28 cellular contexts compared by ENCODE assay signal in the genomic region with DNA sequence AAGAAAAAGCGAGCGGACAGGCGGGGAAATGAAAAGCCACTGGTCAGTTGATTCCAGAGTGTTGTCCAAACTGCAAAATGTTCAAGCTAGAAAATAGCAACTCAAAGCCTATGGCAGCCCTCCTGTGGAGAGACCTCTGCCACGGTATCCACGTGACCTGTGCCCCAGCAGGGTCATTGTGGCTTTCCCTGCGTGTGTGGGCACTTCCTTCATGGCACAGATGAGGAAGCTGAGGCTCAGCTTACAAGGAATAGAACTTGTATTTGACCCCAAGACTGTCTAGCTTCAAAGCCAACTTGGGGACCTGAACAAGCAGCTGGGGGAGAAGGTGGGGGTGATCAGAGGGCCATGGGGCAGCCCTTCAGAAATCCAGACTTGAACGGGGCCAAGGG. TPM values are rescaled to one million over a fixed set of nuclear protein-coding genes. Genes with fewer than 3 reads are reported as not detected.
A peak's percentile ranks its signal among the peaks of the same experiment; 100 is the strongest.
DNase-seq lines count a peak whose midpoint lies in the region; ATAC-seq and TF ChIP-seq lines count a peak whose summit lies in the region.
"Had no signal": no experiment of that assay in that cellular context is flagged by ENCODE, and none has a peak within 500 bp of the region (broad histone marks: within the 10 kb centered on the region; RNA-seq: fewer than 3 reads in every experiment).

No MANE protein-coding gene starts in this region.

- POLR2A ChIA-PET in SK-N-SH (lab: Yijun Ruan, JAX): interaction anchor here (1.0 to 1.6 kb wide), 5 partner anchors 9 to 15 kb away, joined by 3 to 10 read pairs (median 4); a partner anchor contains a TSS

- H4K20me1 ChIP-seq in SK-N-SH (ENCODE audit: insufficient read depth): no peaks in the 10 kb centered on the region

- no peak overlapping the region for H2AFZ ChIP-seq in SK-N-SH (ENCODE audit: low read depth)

- no peaks in the 10 kb centered on the region for H3K79me2 ChIP-seq in SK-N-SH (ENCODE audit: insufficient read depth)

- no peak overlapping the region for H3K4me3 Mint-ChIP-seq in T-helper 17 cell
- H3K4me3 Mint-ChIP-seq: activated CD4-positive, alpha-beta memory T cell treated with anti-CD3 and anti-CD28 coated beads, Interleukin-2, amount 10 ng/mL, durations not matched to agents 7 days and 5 days; B cell; effector memory CD8-positive, alpha-beta T cell; H9; stimulated activated memory B cell treated with anti-CD40 and anti-IgM and Interleukin-4, amounts not matched to agents 10 μg/mL and 1 μg/mL and 100 μg/mL, for 72 hours had no signal

- H3K9me3 ChIP-seq in SK-N-SH (no peaks in the 10 kb centered on the region), T-helper 17 cell (ENCODE audit: control insufficient read depth, low read length, poor library complexity, severe bottlenecking) (no peaks in the 10 kb centered on the region), lower lobe of right lung (no peaks in the 10 kb centered on the region)
- H3K9me3 ChIP-seq: gastrocnemius medialis, suprapubic skin had no signal

- H3K9me2 ChIP-seq in SK-N-SH: no peaks in the 10 kb centered on the region

- no peak overlapping the region for H3K4me2 ChIP-seq in SK-N-SH
- H3K4me2 ChIP-seq: KMS-11 had no signal

- no peaks in the 10 kb centered on the region for H3F3A ChIP-seq in SK-N-SH (replicated peaks; ENCODE audit: insufficient read depth)

- TF ChIP-seq CTCF in SK-N-SH (IDR thresholded peaks at IDR 0.05) (no peak), lower lobe of right lung (IDR thresholded peaks at IDR 0.05) (no peak), GM10266 (IDR thresholded peaks at IDR 0.05; ENCODE audit: control insufficient read depth, insufficient read depth, low read depth, missing control alignments) (no peak)

- H3K27me3 ChIP-seq in SK-N-SH (ENCODE audit: insufficient read depth): no peaks in the 10 kb centered on the region
- H3K27me3 ChIP-seq in lower lobe of right lung (ENCODE audit: low read depth): no peaks in the 10 kb centered on the region
- H3K27me3 ChIP-seq: brain microvascular endothelial cell, gastrocnemius medialis, suprapubic skin had no signal

- peaks cover 15% of the 10 kb centered on the region for H3K27me3 Mint-ChIP-seq in T-helper 17 cell
- H3K27me3 Mint-ChIP-seq: activated CD4-positive, alpha-beta memory T cell treated with anti-CD3 and anti-CD28 coated beads, Interleukin-2, amount 10 ng/mL, durations not matched to agents 7 days and 5 days had no signal

- CTCF ChIA-PET in SK-N-SH (lab: Yijun Ruan, JAX): interaction anchor here (0.5 to 17.4 kb wide), 7 partner anchors 10 to 142 kb away, joined by 3 to 211 read pairs (median 6); a partner anchor contains a TSS

- peaks cover 3% of the 10 kb centered on the region for H3K4me1 Mint-ChIP-seq in T-helper 17 cell
- H3K4me1 Mint-ChIP-seq: activated CD4-positive, alpha-beta memory T cell treated with anti-CD3 and anti-CD28 coated beads, Interleukin-2, amount 10 ng/mL, durations not matched to agents 7 days and 5 days; B cell had no signal

- H3K36me3 ChIP-seq in SK-N-SH (replicated peaks in 1 of 2; ENCODE audit: control insufficient read depth in 1 of 2, insufficient read depth in 2 of 2, low read length in 1 of 2) (no peaks in the 10 kb centered on the region), lower lobe of right lung (no peaks in the 10 kb centered on the region)
- H3K36me3 ChIP-seq: brain microvascular endothelial cell, gastrocnemius medialis, suprapubic skin had no signal

- H3K27ac Mint-ChIP-seq in T-helper 17 cell: peak overlapping the region; percentile 54
- H3K27ac Mint-ChIP-seq: activated CD4-positive, alpha-beta memory T cell treated with anti-CD3 and anti-CD28 coated beads, Interleukin-2, amount 10 ng/mL, durations not matched to agents 7 days and 5 days; B cell; effector memory CD8-positive, alpha-beta T cell; stimulated activated memory B cell treated with anti-CD40 and anti-IgM and Interleukin-4, amounts not matched to agents 10 μg/mL and 1 μg/mL and 100 μg/mL, for 72 hours had no signal

- WGBS in SK-N-SH (ENCODE audit: low lambda C conversion rate): 81% methylated on average over 4 of the region's 7 CpGs

- no peaks in the 10 kb centered on the region for H3K36me3 Mint-ChIP-seq in T-helper 17 cell (ENCODE audit: low read depth)
- H3K36me3 Mint-ChIP-seq: stimulated activated memory B cell treated with anti-CD40 and anti-IgM and Interleukin-4, amounts not matched to agents 10 μg/mL and 1 μg/mL and 100 μg/mL, for 72 hours had no signal

- H3K4me3 ChIP-seq in SK-N-SH (ENCODE audit: low read depth in 2 of 2, low read length in 1 of 2) (no peak overlapping the region), lower lobe of right lung (no peak overlapping the region)
- H3K4me3 ChIP-seq: gastrocnemius medialis, suprapubic skin had no signal

- DNase-seq in SK-N-SH (peak; percentile 24), T-helper 17 cell (no peak), lower lobe of right lung (no peak), activated gamma-delta T cell (lab: John Stamatoyannopoulos, UW) (no peak), SW 1271 (lab: John Stamatoyannopoulos, UW) (no peak), GM10266 (ENCODE audit: extremely low spot score) (no peak)
- DNase-seq: activated CD4-positive, alpha-beta memory T cell treated with anti-CD3 and anti-CD28 coated beads, Interleukin-2, amount 10 ng/mL, durations not matched to agents 7 days and 5 days; activated CD4-positive, CD25-positive, alpha-beta regulatory T cell; activated gamma-delta T cell treated with Interleukin-2 at 50 U/mL for 16 hours; brain microvascular endothelial cell; Calu3; effector memory CD8-positive, alpha-beta T cell; gastrocnemius medialis; H9; NCI-H1930; NCI-H82; PC-3; SIG-M5; small intestine; T-helper 2 cell had no signal

- H3K27ac ChIP-seq in SK-N-SH (ENCODE audit: low read depth in 2 of 2, low read length in 1 of 2) (peak overlapping the region in 1 of 2 experiments; percentile 93; a peak in 2 of 4 replicates), lower lobe of right lung (no peak overlapping the region)
- H3K27ac ChIP-seq: brain microvascular endothelial cell, gastrocnemius medialis, KMS-11, suprapubic skin had no signal

- TF ChIP-seq EP300 in SK-N-SH (IDR thresholded peaks at IDR 0.05; ENCODE audit: borderline replicate concordance in 1 of 2, low read depth in 1 of 2, low read length in 1 of 2): no peak

- intact Hi-C loops in lower lobe of right lung (cut with DNase I): no loop called here

- H3K4me1 ChIP-seq in SK-N-SH (ENCODE audit: control insufficient read depth in 1 of 2, insufficient read depth in 2 of 2, low read depth in 1 of 2, low read length in 1 of 2): peaks cover 0 to 89% of the 10 kb centered on the region in 2 experiments; a peak in 2 of 4 replicates
- H3K4me1 ChIP-seq in lower lobe of right lung: peaks cover 10% of the 10 kb centered on the region

- ATAC-seq in SK-N-SH treated with all-trans-retinoic acid at 6 μM for 48 hours: no peak
- no peak for ATAC-seq in T-helper 17 cell
- ATAC-seq in lower lobe of right lung: peak; percentile 36 to 41
- no peak for ATAC-seq in GM18520 (IDR thresholded peaks at IDR 0.05; ENCODE audit: unreplicated experiment)
- ATAC-seq: effector memory CD8-positive, alpha-beta T cell; esophagus mucosa; PC-3; stimulated activated memory B cell treated with anti-CD40 and anti-IgM and Interleukin-4, amounts not matched to agents 10 μg/mL and 1 μg/mL and 100 μg/mL, for 72 hours had no signal

- H3K9ac ChIP-seq in SK-N-SH: no peak overlapping the region
- H3K9ac ChIP-seq: KMS-11 had no signal

- no peak for TF ChIP-seq RAD21 in SK-N-SH (IDR thresholded peaks at IDR 0.05; ENCODE audit: low read length)

TF ChIP-seq in SK-N-SH, 30 proteins besides CTCF, POLR2A, EP300 and RAD21 (continues in another document):
- TF ChIP-seq, protein P1, sequence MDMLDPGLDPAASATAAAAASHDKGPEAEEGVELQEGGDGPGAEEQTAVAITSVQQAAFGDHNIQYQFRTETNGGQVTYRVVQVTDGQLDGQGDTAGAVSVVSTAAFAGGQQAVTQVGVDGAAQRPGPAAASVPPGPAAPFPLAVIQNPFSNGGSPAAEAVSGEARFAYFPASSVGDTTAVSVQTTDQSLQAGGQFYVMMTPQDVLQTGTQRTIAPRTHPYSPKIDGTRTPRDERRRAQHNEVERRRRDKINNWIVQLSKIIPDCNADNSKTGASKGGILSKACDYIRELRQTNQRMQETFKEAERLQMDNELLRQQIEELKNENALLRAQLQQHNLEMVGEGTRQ (IDR thresholded peaks at IDR 0.05; ENCODE audit: borderline replicate concordance, low read depth, low read length): no peak

TF ChIP-seq in SK-N-SH treated with all-trans-retinoic acid at 6 μM for 48 hours, 23 proteins besides CTCF, POLR2A, EP300 and RAD21 (continues in another document):
- TF ChIP-seq ZFP3 (CRISPR knock-in tag; IDR thresholded peaks at IDR 0.05) (no peak), ISL1 (CRISPR knock-in tag; IDR thresholded peaks at IDR 0.05) (no peak), SNAI2 (CRISPR knock-in tag; IDR thresholded peaks at IDR 0.05) (no peak), ZFP30 (CRISPR knock-in tag; IDR thresholded peaks at IDR 0.05) (no peak), BACH2 (CRISPR knock-in tag; IDR thresholded peaks at IDR 0.05; ENCODE audit: borderline replicate concordance) (no peak), ZC3H10 (CRISPR knock-in tag; IDR thresholded peaks at IDR 0.05) (no peak)

RNA-seq across cellular contexts. Expression of a gene that starts 15.6 kb away (rescaled TPM):
- polyA plus RNA-seq in SK-N-SH (2012; rRNA removed): 14.7 and 14.9 TPM in 2 replicates
- polyA plus RNA-seq in SK-N-SH (2012; cell fraction: cytosol; rRNA removed): 3.4 and 5.7 TPM in 2 replicates
- polyA plus RNA-seq in SK-N-SH (2012; cell fraction: nucleus; rRNA removed): 86.5 and 98.6 TPM in 2 replicates
- total RNA-seq in T-helper 17 cell: 10 to 100 TPM; 10.8 to 12.8 TPM
- 9.5 TPM for total RNA-seq in lower lobe of right lung

RNA-seq across cellular contexts. Expression of a gene that starts 41.1 kb away (rescaled TPM):
- polyA plus RNA-seq in SK-N-SH (2012; rRNA removed): 20.8 TPM in 2 replicates
- polyA plus RNA-seq in SK-N-SH (2012; cell fraction: cytosol; rRNA removed): 2.6 and 5.2 TPM in 2 replicates
- 170 and 223 TPM in 2 replicates for polyA plus RNA-seq in SK-N-SH (2012; cell fraction: nucleus; rRNA removed)
- 100 to 1,000 TPM; 393 to 433 TPM for total RNA-seq in T-helper 17 cell
- total RNA-seq in lower lobe of right lung: 8.2 TPM

RNA-seq across cellular contexts. Expression of a gene that starts 47.3 kb away (rescaled TPM):
- polyA plus RNA-seq in SK-N-SH (2012; rRNA removed): 7.1 and 7.9 TPM in 2 replicates
- 7.0 and 7.7 TPM in 2 replicates for polyA plus RNA-seq in SK-N-SH (2012; cell fraction: cytosol; rRNA removed)
- polyA plus RNA-seq in SK-N-SH (2012; cell fraction: nucleus; rRNA removed): 12.4 and 18.8 TPM in 2 replicates
- total RNA-seq in T-helper 17 cell: 10 to 100 TPM; 62.3 to 77.7 TPM
- 19.4 TPM for total RNA-seq in lower lobe of right lung

RNA-seq across cellular contexts. Expression of a gene that starts 48.1 kb away (rescaled TPM):
- polyA plus RNA-seq in SK-N-SH (2012; rRNA removed): not detected in 2 replicates
- 0.03 TPM in 1 of 2 replicates, not detected in the other for polyA plus RNA-seq in SK-N-SH (2012; cell fraction: cytosol; rRNA removed)
- polyA plus RNA-seq in SK-N-SH (2012; cell fraction: nucleus; rRNA removed): 0.05 TPM in 2 replicates
- total RNA-seq in T-helper 17 cell (not detected), lower lobe of right lung (0.27 TPM)
- total RNA-seq: A172, B cell, Calu3, esophagus mucosa, gastrocnemius medialis, H9, PC-3 had no signal

Comparison
In these comparisons a context has a peak if more than half of its experiments do, and no peak if none do; other contexts are left out.
1. ATAC-seq: peak in lower lobe of right lung (2 of 2); none in SK-N-SH treated with all-trans-retinoic acid at 6 μM for 48 hours (single experiment), T-helper 17 cell (single experiment) and GM18520 (single experiment).
2. RNA of a gene that starts 41.1 kb away (total RNA-seq): 393 to 433 TPM in T-helper 17 cell; 8.2 TPM in lower lobe of right lung (single experiment); every median in the first group is over 10 times any median in the second.